26 cellular contexts compared by ENCODE assay signal in genomic region chr4:15586046-15586445, GRCh38.
DNase-seq lines count a peak whose midpoint lies in the region; ATAC-seq and TF ChIP-seq lines count a peak whose summit lies in the region.
"Had no signal": no experiment of that assay in that cellular context is flagged by ENCODE, and none has a peak within 500 bp of the region (broad histone marks: within the 10 kb centered on the region; RNA-seq: fewer than 3 reads in every experiment).

No MANE protein-coding gene starts in this region.

- no peak for ATAC-seq in HG03460 (IDR thresholded peaks at IDR 0.05; ENCODE audit: unreplicated experiment)
- ATAC-seq: activated CD8-positive, alpha-beta T cell treated with anti-CD3 and anti-CD28 coated beads for 36 hours had no signal

- DNase-seq in GM04503 (ENCODE audit: low read depth) (peak; percentile 3), NOMO-1 treated with dmso at 0.1 percent for 144 hours (lab: John Stamatoyannopoulos, UW; ENCODE audit: unreplicated experiment) (peak; percentile 58), fibroblast of mammary gland (ENCODE audit: low read depth) (peak; percentile 46), skeletal muscle cell (ENCODE audit: low read depth) (peak; percentile 5), NCI-H2196 treated with DMSO at 0.1 percent for 48 hours (lab: John Stamatoyannopoulos, UW; ENCODE audit: unreplicated experiment) (no peak), HCEC 1CT (no peak)
- DNase-seq: activated CD4-positive, CD25-positive, alpha-beta regulatory T cell treated with anti-CD3 and anti-CD28 coated beads, Interleukin-2, amount 50 U/mL, for 72 hours; activated CD8-positive, alpha-beta T cell treated with anti-CD3 and anti-CD28 coated beads for 36 hours; activated effector memory CD4-positive, alpha-beta T cell treated with Interleukin-2 at 50 U/mL for 16 hours; activated naive CD8-positive, alpha-beta T cell treated with anti-CD3 and anti-CD28 coated beads, Interleukin-2, amount 10 ng/mL, durations not matched to agents 7 days and 5 days; CD8-positive, alpha-beta memory T cell; dorsolateral prefrontal cortex; foreskin melanocyte; Kasumi-1; left ventricle myocardium inferior; naive B cell; NCI-H1105; NCI-H2029; NCI-H446 treated with DMSO at 0.1 percent for 48 hours; nucleus accumbens; SHP77; stimulated activated CD4-positive, alpha-beta T cell treated with anti-CD3 and anti-CD28 coated beads, Interleukin-4, amount 100 ng/mL, for 4 hours; stimulated activated naive CD4-positive, alpha-beta T cell treated with Interleukin-2 at 50 U/mL for 16 hours; thyroid gland had no signal

- H3K4me3 ChIP-seq in fibroblast of mammary gland (ENCODE audit: control insufficient read depth, low read depth, low read length) (no peak overlapping the region), skeletal muscle cell (ENCODE audit: low read depth, low read length) (no peak overlapping the region)
- H3K4me3 ChIP-seq: dorsolateral prefrontal cortex, hepatocyte, left ventricle myocardium inferior, thyroid gland had no signal

- no peak for TF ChIP-seq CTCF in fibroblast of mammary gland (conservative IDR thresholded peaks at IDR 0.05; ENCODE audit: control insufficient read depth, insufficient read depth, low read depth, low read length)

Comparison
In these comparisons a context has a peak if more than half of its experiments do, and no peak if none do; other contexts are left out.
1. DNase-seq: peak in GM04503 (single experiment), NOMO-1 treated with dmso at 0.1 percent for 144 hours (single experiment), fibroblast of mammary gland (single experiment) and skeletal muscle cell (single experiment); none in NCI-H2196 treated with DMSO at 0.1 percent for 48 hours (single experiment) and HCEC 1CT (single experiment).